Comparison of ENCODE assay signal across 9 cellular contexts in the genomic region with DNA sequence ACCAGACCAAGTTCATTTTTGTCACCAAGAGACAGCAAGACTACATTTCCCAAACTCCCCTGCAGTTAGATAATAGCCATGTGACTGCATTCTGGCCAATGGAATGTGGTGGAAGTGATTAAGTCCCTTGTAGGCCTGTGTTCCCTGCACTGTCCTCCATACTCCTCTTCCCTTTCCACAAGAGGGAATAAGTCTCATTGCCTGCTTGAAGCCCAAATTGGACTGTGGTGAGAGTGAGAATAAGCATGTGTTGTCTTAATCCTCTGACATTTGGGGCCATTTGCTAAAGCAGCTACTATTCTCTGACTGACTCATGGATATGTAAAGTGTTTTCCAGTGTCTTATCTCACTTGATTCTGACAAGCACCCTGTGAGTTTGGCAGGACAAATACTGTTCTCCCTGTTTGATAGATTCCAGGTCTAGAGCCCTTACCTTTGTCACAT. TPM values are rescaled to one million over a fixed set of nuclear protein-coding genes. Genes with fewer than 3 reads are reported as not detected.
DNase-seq lines count a peak whose midpoint lies in the region; ATAC-seq, FAIRE-seq and TF ChIP-seq lines count a peak whose summit lies in the region.
"Had no signal": no experiment of that assay in that cellular context is flagged by ENCODE, and none has a peak within 500 bp of the region (broad histone marks: within the 10 kb centered on the region; RNA-seq: fewer than 3 reads in every experiment).

No MANE protein-coding gene starts in this region.

- H3K9me3 ChIP-seq in A549 (no peaks in the 10 kb centered on the region; the same call in 2 of the 3 replicates), HEK293 (ENCODE audit: control insufficient read depth, insufficient read depth, low read depth, low read length) (no peaks in the 10 kb centered on the region), adipocyte (ENCODE audit: control insufficient read depth, low read length) (peaks cover 6% of the 10 kb centered on the region), T-helper 17 cell (ENCODE audit: control insufficient read depth, low read length, poor library complexity, severe bottlenecking) (no peaks in the 10 kb centered on the region), kidney (ENCODE audit: control insufficient read depth in 1 of 2, low read length in 2 of 2) (no peaks in the 10 kb centered on the region)

- ATAC-seq in A549 (peak; percentile 76 to 95; a peak in 5 of 6 replicates), T-helper 17 cell (no peak)

- H3K27ac Mint-ChIP-seq in T-helper 17 cell: no peak overlapping the region

- no peak for TF ChIP-seq EP300 in A549 (IDR thresholded peaks at IDR 0.05)

- H3K4me3 ChIP-seq in A549: no peak overlapping the region
- H3K4me3 ChIP-seq in HEK293 (ENCODE audit: low read depth, low read length): no peak overlapping the region
- H3K4me3 ChIP-seq in adipocyte (ENCODE audit: low read length): no peak overlapping the region
- no peak overlapping the region for H3K4me3 ChIP-seq in kidney (ENCODE audit: low read length in 2 of 2)

- CTCF ChIA-PET in A549 (lab: Yijun Ruan, JAX) (interaction anchor here (0.9 to 1.4 kb wide), 2 partner anchors 15 to 20 kb away, joined by 3 to 5 read pairs; no protein-coding TSS in a partner anchor), HEK293 (lab: Yijun Ruan, JAX) (no interaction called here)

- peaks cover 21% of the 10 kb centered on the region for H3K27me3 ChIP-seq in adipocyte (replicated peaks; ENCODE audit: control insufficient read depth, insufficient read depth, low read length)

- H3K36me3 Mint-ChIP-seq in T-helper 17 cell (ENCODE audit: low read depth): peaks cover under 1% of the 10 kb centered on the region

- H3K27me3 Mint-ChIP-seq in T-helper 17 cell: peaks cover 3% of the 10 kb centered on the region

- H3K9ac ChIP-seq in adipocyte (ENCODE audit: low read length): no peak overlapping the region
- H3K9ac ChIP-seq in kidney (ENCODE audit: low read length in 2 of 2): no peak overlapping the region

- TF ChIP-seq POLR2A in A549 (IDR thresholded peaks at IDR 0.05; ENCODE audit: low read length): no peak

- no peak for TF ChIP-seq RAD21 in A549 (conservative IDR thresholded peaks at IDR 0.05 in 1 of 2, IDR thresholded peaks at IDR 0.05 in 1 of 2)

- peak in 1 of 2 experiments; percentile 64 for DNase-seq in A549 (ENCODE audit: low read depth in 1 of 2, low spot score in 1 of 2)
- peak; percentile 25 for DNase-seq in adipocyte (ENCODE audit: low read depth)
- DNase-seq in inferior parietal cortex (ENCODE audit: extremely low spot score): peak; percentile 6
- DNase-seq in T-helper 17 cell: no peak
- DNase-seq in occipital lobe (lab: John Stamatoyannopoulos, UW): no peak
- no peak for DNase-seq in NCI-H345 treated with DMSO at 0.1 percent for 48 hours (lab: John Stamatoyannopoulos, UW; ENCODE audit: unreplicated experiment)
- DNase-seq in kidney: no peak
- DNase-seq: activated gamma-delta T cell treated with Interleukin-2 at 50 U/mL for 16 hours had no signal

- intact Hi-C loops in kidney (cut with DNase I): no loop called here

- FAIRE-seq in A549 (lab: Jason Lieb, UNC) (no peak), kidney (lab: Jason Lieb, UNC) (no peak)

- no peak for TF ChIP-seq CTCF in A549 (IDR thresholded peaks at IDR 0.05)
- no peak for TF ChIP-seq CTCF in HEK293 (tag by site-specific recombination; IDR thresholded peaks at IDR 0.05)
- no peak for TF ChIP-seq CTCF in kidney (IDR thresholded peaks at IDR 0.05; ENCODE audit: borderline replicate concordance, extremely low read depth, insufficient read depth)

- H3K27ac ChIP-seq in A549 (no peak overlapping the region), HEK293 (ENCODE audit: extremely low read depth, low read depth, low read length) (no peak overlapping the region), kidney (ENCODE audit: low read depth in 2 of 2, low read length in 2 of 2) (no peak overlapping the region)

- no peak overlapping the region for H3K4me3 Mint-ChIP-seq in T-helper 17 cell

- H3K4me2 ChIP-seq in A549: no peak overlapping the region

- peaks cover 3% of the 10 kb centered on the region for H3K4me1 Mint-ChIP-seq in T-helper 17 cell

- H3K36me3 ChIP-seq in HEK293 (ENCODE audit: control insufficient read depth in 2 of 2, insufficient read depth in 1 of 2, low read length in 2 of 2): no peaks in the 10 kb centered on the region
- no peaks in the 10 kb centered on the region for H3K36me3 ChIP-seq in adipocyte (ENCODE audit: control insufficient read depth, insufficient read depth, low read length, severe bottlenecking)
- H3K36me3 ChIP-seq in kidney (ENCODE audit: control insufficient read depth in 1 of 2, insufficient read depth in 2 of 2, low read length in 2 of 2): no peaks in the 10 kb centered on the region

- POLR2A ChIA-PET in A549 (lab: Yijun Ruan, JAX): no interaction called here
- POLR2A ChIA-PET in HEK293 (lab: Yijun Ruan, JAX): no interaction called here

- H3K4me1 ChIP-seq in A549 (no peaks in the 10 kb centered on the region), HEK293 (ENCODE audit: control insufficient read depth, insufficient read depth, low read length) (no peaks in the 10 kb centered on the region), adipocyte (ENCODE audit: control insufficient read depth, insufficient read depth, low read length) (no peaks in the 10 kb centered on the region), kidney (ENCODE audit: control insufficient read depth in 1 of 2, insufficient read depth in 1 of 2, low read depth in 1 of 2, low read length in 2 of 2) (no peaks in the 10 kb centered on the region)

TF ChIP-seq in A549, 52 proteins besides CTCF, POLR2A, EP300 and RAD21:
- TF ChIP-seq, protein P1, sequence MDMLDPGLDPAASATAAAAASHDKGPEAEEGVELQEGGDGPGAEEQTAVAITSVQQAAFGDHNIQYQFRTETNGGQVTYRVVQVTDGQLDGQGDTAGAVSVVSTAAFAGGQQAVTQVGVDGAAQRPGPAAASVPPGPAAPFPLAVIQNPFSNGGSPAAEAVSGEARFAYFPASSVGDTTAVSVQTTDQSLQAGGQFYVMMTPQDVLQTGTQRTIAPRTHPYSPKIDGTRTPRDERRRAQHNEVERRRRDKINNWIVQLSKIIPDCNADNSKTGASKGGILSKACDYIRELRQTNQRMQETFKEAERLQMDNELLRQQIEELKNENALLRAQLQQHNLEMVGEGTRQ (IDR thresholded peaks at IDR 0.05): peak; percentile 68
- TF ChIP-seq HDAC2 (IDR thresholded peaks at IDR 0.05): no peak

TF ChIP-seq in HEK293, 187 proteins besides CTCF, POLR2A, EP300 and RAD21 (continues in another document):
- no peak for TF ChIP-seq ZNF394 (tag by site-specific recombination; IDR thresholded peaks at IDR 0.05; ENCODE audit: borderline replicate concordance)
- TF ChIP-seq ZNF335 (tag by site-specific recombination; conservative IDR thresholded peaks at IDR 0.05): peak; percentile 85
- TF ChIP-seq ZNF529 (tag by site-specific recombination; IDR thresholded peaks at IDR 0.05; ENCODE audit: insufficient replicate concordance): no peak
- TF ChIP-seq, protein P2, sequence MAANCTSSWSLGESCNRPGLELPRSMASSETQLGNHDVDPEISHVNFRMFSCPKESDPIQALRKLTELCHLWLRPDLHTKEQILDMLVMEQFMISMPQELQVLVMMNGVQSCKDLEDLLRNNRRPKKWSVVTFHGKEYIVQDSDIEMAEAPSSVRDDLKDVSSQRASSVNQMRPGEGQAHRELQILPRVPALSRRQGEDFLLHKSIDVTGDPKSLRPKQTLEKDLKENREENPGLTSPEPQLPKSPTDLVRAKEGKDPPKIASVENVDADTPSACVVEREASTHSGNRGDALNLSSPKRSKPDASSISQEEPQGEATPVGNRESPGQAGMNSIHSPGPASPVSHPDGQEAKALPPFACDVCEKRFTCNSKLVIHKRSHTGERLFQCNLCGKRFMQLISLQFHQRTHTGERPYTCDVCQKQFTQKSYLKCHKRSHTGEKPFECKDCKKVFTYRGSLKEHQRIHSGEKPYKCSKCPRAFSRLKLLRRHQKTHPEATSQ (tag by site-specific recombination; IDR thresholded peaks at IDR 0.05): no peak

RNA-seq across cellular contexts. Expression of a gene that starts 20.7 kb away (rescaled TPM):
- polyA plus RNA-seq in A549 (2011; rRNA removed) (not detected in 2 replicates), A549 (2017; fragmentation: RNase III; extraction: RNeasy Plus Mini Kit Qiagen cat#74134 plus additional on column Dnase treatment) (not detected in 3 replicates), kidney (ENCODE audit: insufficient read depth, low read depth, low replicate concordance) (0.17 TPM)
- polyA plus RNA-seq in A549 (2012; cell fraction: cytosol; rRNA removed): not detected in 2 replicates
- polyA plus RNA-seq in A549 (2012; cell fraction: nucleus; rRNA removed): 0.01 TPM in 1 of 2 replicates, not detected in the other
- not detected in 2 replicates for polyA minus RNA-seq in A549 (2011; rRNA and poly(A)+ RNA removed)
- total RNA-seq in T-helper 17 cell (under 1 TPM; 0.67 to 0.83 TPM), occipital lobe (0.47 TPM), kidney (2.3 TPM)

RNA-seq across cellular contexts. Expression of a gene that starts 47.6 kb away (rescaled TPM):
- polyA plus RNA-seq in A549 (2011; rRNA removed): not detected in 2 replicates
- not detected in 2 replicates for polyA plus RNA-seq in A549 (2012; cell fraction: cytosol; rRNA removed)
- not detected in 2 replicates for polyA plus RNA-seq in A549 (2012; cell fraction: nucleus; rRNA removed)
- not detected in 3 replicates for polyA plus RNA-seq in A549 (2017; fragmentation: RNase III; extraction: RNeasy Plus Mini Kit Qiagen cat#74134 plus additional on column Dnase treatment)
- not detected in 2 replicates for polyA minus RNA-seq in A549 (2011; rRNA and poly(A)+ RNA removed)
- total RNA-seq in T-helper 17 cell: not detected
- total RNA-seq in occipital lobe: 0.16 TPM
- total RNA-seq in kidney: 3.8 TPM
- 3.1 TPM for polyA plus RNA-seq in kidney (ENCODE audit: insufficient read depth, low read depth, low replicate concordance)

Comparison
In these comparisons a context has a peak if more than half of its experiments do, and no peak if none do; other contexts are left out.
1. DNase-seq: peak in adipocyte (single experiment) and inferior parietal cortex (single experiment); none in T-helper 17 cell (0 of 3), occipital lobe (single experiment), NCI-H345 treated with DMSO at 0.1 percent for 48 hours (single experiment) and kidney (single experiment).